ENCODE assay signal across 10 cellular contexts in genomic region chrX:111568356-111568755, GRCh38. TPM values are rescaled to one million over a fixed set of nuclear protein-coding genes. Genes with fewer than 3 reads are reported as not detected.
DNase-seq lines count a peak whose midpoint lies in the region; ATAC-seq and TF ChIP-seq lines count a peak whose summit lies in the region.
"Had no signal": no experiment of that assay in that cellular context is flagged by ENCODE, and none has a peak within 500 bp of the region (broad histone marks: within the 10 kb centered on the region; RNA-seq: fewer than 3 reads in every experiment).

No MANE protein-coding gene starts in this region.

- H4K5ac ChIP-seq in IMR-90 (ENCODE audit: low read depth, low read length), result no peak overlapping the region

- dilution Hi-C loops in IMR-90 (cut with HindIII; ENCODE audit: low sequenced_read_pairs, unreplicated experiment), result no loop called here

- H3K4me3 Mint-ChIP-seq in activated CD4-positive, alpha-beta T cell treated with anti-CD3 and anti-CD28 coated beads, Interleukin-2, amount 10 ng/mL, durations not matched to agents 24 days and 14 days, result no peak overlapping the region
- H3K4me3 Mint-ChIP-seq in activated CD4-positive, alpha-beta T cell treated with anti-CD3 and anti-CD28 coated beads for 36 hours, result no peak overlapping the region

- no peaks in the 10 kb centered on the region for H3K4me1 ChIP-seq in IMR-90 (ENCODE audit: control insufficient read depth, insufficient read depth, low read length)
- H3K4me1 ChIP-seq in adipocyte (ENCODE audit: control insufficient read depth, insufficient read depth, low read length), result no peaks in the 10 kb centered on the region
- H3K4me1 ChIP-seq in liver (ENCODE audit: control insufficient read depth in 4 of 4, insufficient read depth in 4 of 4, low read length in 3 of 4), result no peaks in the 10 kb centered on the region

- TF ChIP-seq CTCF in IMR-90 (conservative IDR thresholded peaks at IDR 0.05; ENCODE audit: low read depth, low read length) (peak; percentile 30; the same call in 1 of the 2 replicates), liver (IDR thresholded peaks at IDR 0.05; ENCODE audit: low read depth, low read length, missing input control) (peak; percentile 47)

- in situ Hi-C loops in IMR-90 (cut with MboI; ENCODE audit: low sequenced_read_pairs), result no loop called here

- H3K9me3 ChIP-seq in IMR-90 (ENCODE audit: control insufficient read depth, insufficient read depth, low read length) (no peaks in the 10 kb centered on the region), adipocyte (ENCODE audit: control insufficient read depth, low read length) (peaks cover 7% of the 10 kb centered on the region), liver (ENCODE audit: control insufficient read depth in 4 of 4, low read length in 3 of 4) (no peaks in the 10 kb centered on the region)

- H3K56ac ChIP-seq in IMR-90 (ENCODE audit: extremely low read depth, insufficient read depth, low read length), result no peak overlapping the region

- H3K9me1 ChIP-seq in IMR-90 (ENCODE audit: insufficient read depth, low read length), result no peaks in the 10 kb centered on the region

- no peak for TF ChIP-seq POLR2A in IMR-90 (IDR thresholded peaks at IDR 0.05; ENCODE audit: low read depth, low read length)

- no peaks in the 10 kb centered on the region for H3K9me3 Mint-ChIP-seq in activated CD4-positive, alpha-beta T cell treated with anti-CD3 and anti-CD28 coated beads, Interleukin-2, amount 10 ng/mL, durations not matched to agents 24 days and 14 days
- H3K9me3 Mint-ChIP-seq in activated CD4-positive, alpha-beta T cell treated with anti-CD3 and anti-CD28 coated beads for 36 hours (ENCODE audit: low read depth), result no peaks in the 10 kb centered on the region

- H2AK9ac ChIP-seq in IMR-90 (replicated peaks; ENCODE audit: low read depth, low read length, poor library complexity), result no peak overlapping the region

- DNase-seq in DMS53 (lab: John Stamatoyannopoulos, UW), result peak; percentile 58
- peak; percentile 0 for DNase-seq in IMR-90
- DNase-seq in adipocyte (ENCODE audit: low read depth), result peak; percentile 11
- no peak for DNase-seq in activated CD4-positive, alpha-beta T cell treated with anti-CD3 and anti-CD28 coated beads, Interleukin-2, amount 10 ng/mL, durations not matched to agents 24 days and 14 days
- no peak for DNase-seq in activated CD4-positive, alpha-beta T cell treated with anti-CD3 and anti-CD28 coated beads for 36 hours
- DNase-seq: stimulated activated naive CD8-positive, alpha-beta T cell treated with anti-CD3 and anti-CD28 coated beads, Interleukin-15, Interleukin-2, amounts not matched to agents 100 U/mL and 50 U/mL, for 24 hours had no signal

- H3K27ac Mint-ChIP-seq in activated CD4-positive, alpha-beta T cell treated with anti-CD3 and anti-CD28 coated beads, Interleukin-2, amount 10 ng/mL, durations not matched to agents 24 days and 14 days, result no peak overlapping the region
- H3K27ac Mint-ChIP-seq in activated CD4-positive, alpha-beta T cell treated with anti-CD3 and anti-CD28 coated beads for 36 hours, result no peak overlapping the region

- POLR2A ChIA-PET in IMR-90 (lab: Charles Lee; ENCODE audit: unreplicated experiment), result no interaction called here
- POLR2A ChIA-PET in activated CD4-positive, alpha-beta T cell treated with anti-CD3 and anti-CD28 coated beads for 36 hours (lab: Charles Lee), result no interaction called here

- no peaks in the 10 kb centered on the region for H3K79me1 ChIP-seq in IMR-90 (ENCODE audit: low read depth in 1 of 2, low read length in 2 of 2)

- no peak overlapping the region for H2AK5ac ChIP-seq in IMR-90 (ENCODE audit: low read depth, low read length)

- H3K36me3 ChIP-seq in IMR-90 (ENCODE audit: control insufficient read depth, insufficient read depth, low read length) (no peaks in the 10 kb centered on the region), adipocyte (ENCODE audit: control insufficient read depth, insufficient read depth, low read length, severe bottlenecking) (no peaks in the 10 kb centered on the region), liver (ENCODE audit: control insufficient read depth in 4 of 4, insufficient read depth in 3 of 4, low read depth in 1 of 4, low read length in 3 of 4) (no peaks in the 10 kb centered on the region)

- no peak overlapping the region for H2BK15ac ChIP-seq in IMR-90 (ENCODE audit: low read depth, low read length)

- BruUV-seq in IMR-90 (replicated peaks; lab: Mats Ljungman, UMichigan), result no TSS peak

- CTCF ChIA-PET in IMR-90 (lab: Yijun Ruan, JAX), result interaction anchor here (0.7 to 1.2 kb wide), 2 partner anchors 9 to 489 kb away, joined by 3 to 4 read pairs; no protein-coding TSS in a partner anchor
- CTCF ChIA-PET in activated CD4-positive, alpha-beta T cell treated with anti-CD3 and anti-CD28 coated beads for 36 hours (lab: Charles Lee), result no interaction called here

- no CpG with 5 or more reads among the region's 4 CpGs for WGBS in IMR-90 (ENCODE audit: extremely low coverage in 2 of 2, insufficient read length in 1 of 2), 2 experiments
- WGBS in liver, result 34% methylated on average over 4 of the region's 4 CpGs

- H3K4me3 ChIP-seq in IMR-90 (ENCODE audit: insufficient read depth, low read depth, low read length) (no peak overlapping the region), adipocyte (ENCODE audit: low read length) (no peak overlapping the region), liver (ENCODE audit: low read depth in 1 of 3, low read length in 3 of 3) (no peak overlapping the region)

- H2BK120ac ChIP-seq in IMR-90 (ENCODE audit: low read depth, low read length), result no peak overlapping the region

- H4K91ac ChIP-seq in IMR-90 (ENCODE audit: insufficient read depth, low read depth, low read length), result no peak overlapping the region

- no peaks in the 10 kb centered on the region for H3K36me3 Mint-ChIP-seq in activated CD4-positive, alpha-beta T cell treated with anti-CD3 and anti-CD28 coated beads, Interleukin-2, amount 10 ng/mL, durations not matched to agents 24 days and 14 days (ENCODE audit: low read depth)
- H3K36me3 Mint-ChIP-seq in activated CD4-positive, alpha-beta T cell treated with anti-CD3 and anti-CD28 coated beads for 36 hours (ENCODE audit: low read depth), result no peaks in the 10 kb centered on the region

- H3K27me3 Mint-ChIP-seq in activated CD4-positive, alpha-beta T cell treated with anti-CD3 and anti-CD28 coated beads, Interleukin-2, amount 10 ng/mL, durations not matched to agents 24 days and 14 days, result no peaks in the 10 kb centered on the region
- H3K27me3 Mint-ChIP-seq in activated CD4-positive, alpha-beta T cell treated with anti-CD3 and anti-CD28 coated beads for 36 hours, result no peaks in the 10 kb centered on the region

- H3K27ac ChIP-seq in IMR-90 (ENCODE audit: insufficient read depth, low read length) (no peak overlapping the region), liver (ENCODE audit: low read depth in 1 of 2, low read length in 2 of 2) (no peak overlapping the region)

- H3K4me1 Mint-ChIP-seq in activated CD4-positive, alpha-beta T cell treated with anti-CD3 and anti-CD28 coated beads, Interleukin-2, amount 10 ng/mL, durations not matched to agents 24 days and 14 days, result no peaks in the 10 kb centered on the region
- no peaks in the 10 kb centered on the region for H3K4me1 Mint-ChIP-seq in activated CD4-positive, alpha-beta T cell treated with anti-CD3 and anti-CD28 coated beads for 36 hours

- H3K4me2 ChIP-seq in IMR-90 (ENCODE audit: low read depth, low read length), result no peak overlapping the region

- H3K14ac ChIP-seq in IMR-90 (replicated peaks; ENCODE audit: low read depth, low read length), result no peak overlapping the region

- H3K27me3 ChIP-seq in IMR-90 (ENCODE audit: control insufficient read depth, insufficient read depth, low read length), result no peaks in the 10 kb centered on the region; the same call in 1 of the 2 replicates
- peaks cover 29% of the 10 kb centered on the region for H3K27me3 ChIP-seq in adipocyte (replicated peaks; ENCODE audit: control insufficient read depth, insufficient read depth, low read length)
- H3K27me3 ChIP-seq in liver (ENCODE audit: control insufficient read depth in 4 of 4, insufficient read depth in 4 of 4, low read length in 3 of 4), result no peaks in the 10 kb centered on the region

- H3K18ac ChIP-seq in IMR-90 (ENCODE audit: low read depth, low read length), result no peak overlapping the region

- no peak for ATAC-seq in IMR-90 (ENCODE audit: low read depth)
- ATAC-seq in GM19351 (IDR thresholded peaks at IDR 0.05; ENCODE audit: unreplicated experiment), result no peak
- no peak for ATAC-seq in activated CD4-positive, alpha-beta T cell treated with anti-CD3 and anti-CD28 coated beads for 36 hours
- no peak for ATAC-seq in GM19452 (IDR thresholded peaks at IDR 0.05; ENCODE audit: unreplicated experiment)
- ATAC-seq: stimulated activated naive CD8-positive, alpha-beta T cell treated with anti-CD3 and anti-CD28 coated beads, Interleukin-15, Interleukin-2, amounts not matched to agents 100 U/mL and 50 U/mL, for 24 hours had no signal

- no peak overlapping the region for H3K4ac ChIP-seq in IMR-90 (ENCODE audit: low read depth, low read length)

- H4K8ac ChIP-seq in IMR-90 (ENCODE audit: low read depth in 2 of 2, low read length in 2 of 2), result no peak overlapping the region

- no peak overlapping the region for H3K9ac ChIP-seq in IMR-90 (ENCODE audit: low read depth, low read length)
- no peak overlapping the region for H3K9ac ChIP-seq in adipocyte (ENCODE audit: low read length)
- no peak overlapping the region for H3K9ac ChIP-seq in liver (ENCODE audit: low read depth in 1 of 2, low read length in 2 of 2)

- TF ChIP-seq RAD21 in IMR-90 (IDR thresholded peaks at IDR 0.05; ENCODE audit: low read length) (no peak), liver (IDR thresholded peaks at IDR 0.05) (peak; percentile 63 to 76)

- no peaks in the 10 kb centered on the region for H4K20me1 ChIP-seq in IMR-90 (ENCODE audit: insufficient read depth, low read length)

- no peak overlapping the region for H3K23ac ChIP-seq in IMR-90 (ENCODE audit: low read depth, low read length)

- intact Hi-C loops in IMR-90 (cut with micrococcal nuclease), result no loop called here
- intact Hi-C loops in activated CD4-positive, alpha-beta T cell treated with anti-CD3 and anti-CD28 coated beads, Interleukin-2, amount 10 ng/mL, durations not matched to agents 24 days and 14 days (cut with micrococcal nuclease), result no loop called here
- intact Hi-C loops in activated CD4-positive, alpha-beta T cell treated with anti-CD3 and anti-CD28 coated beads for 36 hours (cut with DNase I, micrococcal nuclease), result no loop called here

- no peak overlapping the region for H2BK20ac ChIP-seq in IMR-90 (ENCODE audit: low read depth, low read length)

- no peak overlapping the region for H2AFZ ChIP-seq in IMR-90 (replicated peaks; ENCODE audit: low read length, poor library complexity)

- H2BK5ac ChIP-seq in IMR-90 (ENCODE audit: low read depth, low read length, poor library complexity, severe bottlenecking), result no peak overlapping the region

RNA-seq across cellular contexts. Expression of gene SERTM2, which starts 56.9 kb away (rescaled TPM):
- under 0.01 TPM in 2 replicates for total RNA-seq in IMR-90 (2012; rRNA removed)
- polyA plus RNA-seq in IMR-90 (2012; rRNA removed), result 0.03 and 0.07 TPM in 2 replicates
- polyA plus RNA-seq in IMR-90 (2012; cell fraction: cytosol; rRNA removed), result not detected in 2 replicates
- polyA plus RNA-seq in IMR-90 (2012; cell fraction: nucleus; rRNA removed; ENCODE audit: low replicate concordance), result 0.07 TPM in 1 of 2 replicates, not detected in the other
- 10 to 100 TPM in 1 of 2 donors, under 1 TPM in 1; 0.09 to 16.2 TPM for total RNA-seq in liver
- 1 to 10 TPM in 1 of 2 donors, under 1 TPM in 1; 0.96 to 4.3 TPM for polyA plus RNA-seq in liver
- not detected in 2 replicates for total RNA-seq in activated CD4-positive, alpha-beta T cell treated with anti-CD3 and anti-CD28 coated beads, Interleukin-2, amount 10 ng/mL, durations not matched to agents 24 days and 14 days
- not detected for total RNA-seq in activated CD4-positive, alpha-beta T cell treated with anti-CD3 and anti-CD28 coated beads for 36 hours
- polyA plus RNA-seq: fibroblast of lung had no signal

Comparison
In these comparisons a context has a peak if more than half of its experiments do, and no peak if none do; other contexts are left out.
1. DNase-seq: peak in DMS53 (single experiment), IMR-90 (single experiment) and adipocyte (single experiment); none in activated CD4-positive, alpha-beta T cell treated with anti-CD3 and anti-CD28 coated beads, Interleukin-2, amount 10 ng/mL, durations not matched to agents 24 days and 14 days (single experiment) and activated CD4-positive, alpha-beta T cell treated with anti-CD3 and anti-CD28 coated beads for 36 hours (single experiment).